1 cellular context compared by ENCODE assay signal in the genomic region with DNA sequence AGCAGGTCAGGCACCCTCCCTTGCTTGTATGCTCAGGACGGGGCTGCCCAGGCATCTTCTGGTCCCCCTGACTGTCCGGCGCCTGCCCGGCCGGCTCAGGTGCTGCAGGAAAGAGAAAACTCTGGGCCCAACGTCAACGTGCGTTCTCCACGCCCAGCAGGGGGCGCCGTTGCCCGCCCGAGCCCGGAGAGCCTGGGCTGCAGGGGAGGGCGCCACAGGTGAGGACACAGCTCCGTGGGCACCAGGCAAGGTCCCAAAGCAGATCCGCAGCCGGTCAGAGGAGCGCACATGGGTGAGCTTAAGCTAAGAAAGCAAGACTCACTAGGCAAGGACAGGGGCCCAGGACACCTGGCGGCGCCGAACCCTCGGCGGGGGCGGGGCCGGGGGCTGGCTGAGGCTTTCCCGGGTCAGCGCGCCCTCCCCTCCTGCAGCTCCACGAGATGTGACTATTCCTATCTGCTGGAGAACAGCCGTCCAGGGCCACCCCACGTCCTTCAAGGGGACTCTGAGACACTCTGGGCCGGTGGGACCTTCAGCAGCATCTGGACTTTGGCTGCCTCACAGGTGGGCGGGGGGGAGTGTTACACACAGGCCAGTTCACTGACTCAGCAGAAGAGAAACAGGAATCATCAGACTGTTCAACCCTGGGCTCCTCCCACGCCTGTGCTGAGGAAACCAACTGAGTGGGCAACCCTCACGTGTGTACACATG.
TF ChIP-seq lines count a peak whose summit lies in the region.

No MANE protein-coding gene starts in this region.

TF ChIP-seq in HEK293, 187 proteins besides CTCF, POLR2A, EP300 and RAD21 (continued from another document and continues in another):
- TF ChIP-seq, protein P1, sequence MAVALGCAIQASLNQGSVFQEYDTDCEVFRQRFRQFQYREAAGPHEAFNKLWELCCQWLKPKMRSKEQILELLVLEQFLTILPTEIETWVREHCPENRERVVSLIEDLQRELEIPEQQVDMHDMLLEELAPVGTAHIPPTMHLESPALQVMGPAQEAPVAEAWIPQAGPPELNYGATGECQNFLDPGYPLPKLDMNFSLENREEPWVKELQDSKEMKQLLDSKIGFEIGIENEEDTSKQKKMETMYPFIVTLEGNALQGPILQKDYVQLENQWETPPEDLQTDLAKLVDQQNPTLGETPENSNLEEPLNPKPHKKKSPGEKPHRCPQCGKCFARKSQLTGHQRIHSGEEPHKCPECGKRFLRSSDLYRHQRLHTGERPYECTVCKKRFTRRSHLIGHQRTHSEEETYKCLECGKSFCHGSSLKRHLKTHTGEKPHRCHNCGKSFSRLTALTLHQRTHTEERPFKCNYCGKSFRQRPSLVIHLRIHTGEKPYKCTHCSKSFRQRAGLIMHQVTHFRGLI (tag by site-specific recombination; IDR thresholded peaks at IDR 0.05): no peak
- TF ChIP-seq ZNF426 (tag by site-specific recombination; IDR thresholded peaks at IDR 0.05): peak; percentile 8; the same call in 1 of the 2 replicates
- peak; percentile 54; the same call in 1 of the 2 replicates for TF ChIP-seq SP7 (tag by site-specific recombination; IDR thresholded peaks at IDR 0.05)
- no peak for TF ChIP-seq ZNF416 (tag by site-specific recombination; IDR thresholded peaks at IDR 0.05)
- no peak for TF ChIP-seq ZNF202 (tag by site-specific recombination; IDR thresholded peaks at IDR 0.05; ENCODE audit: borderline replicate concordance)
- peak; percentile 85 for TF ChIP-seq ZEB2 (tag by site-specific recombination; IDR thresholded peaks at IDR 0.05)
- TF ChIP-seq ZNF843 (tag by site-specific recombination; IDR thresholded peaks at IDR 0.05): no peak
- peak; percentile 60 for TF ChIP-seq ZBTB17 (tag by site-specific recombination; IDR thresholded peaks at IDR 0.05)
- TF ChIP-seq ZNF792 (tag by site-specific recombination; IDR thresholded peaks at IDR 0.05): no peak
- peak; percentile 70 for TF ChIP-seq KLF9 (tag by site-specific recombination; IDR thresholded peaks at IDR 0.05; ENCODE audit: low read depth)
- TF ChIP-seq SCRT1 (tag by site-specific recombination; IDR thresholded peaks at IDR 0.05; ENCODE audit: borderline replicate concordance): peak; percentile 99
- TF ChIP-seq ZNF654 (tag by site-specific recombination; IDR thresholded peaks at IDR 0.05; ENCODE audit: low read depth): peak; percentile 74
- peak; percentile 84 for TF ChIP-seq ZNF341 (tag by site-specific recombination; IDR thresholded peaks at IDR 0.05; ENCODE audit: low read depth)
- peak; percentile 86 for TF ChIP-seq GLIS1 (tag by site-specific recombination; IDR thresholded peaks at IDR 0.05)
- no peak for TF ChIP-seq ZNF623 (tag by site-specific recombination; IDR thresholded peaks at IDR 0.05)
- TF ChIP-seq, protein P2, sequence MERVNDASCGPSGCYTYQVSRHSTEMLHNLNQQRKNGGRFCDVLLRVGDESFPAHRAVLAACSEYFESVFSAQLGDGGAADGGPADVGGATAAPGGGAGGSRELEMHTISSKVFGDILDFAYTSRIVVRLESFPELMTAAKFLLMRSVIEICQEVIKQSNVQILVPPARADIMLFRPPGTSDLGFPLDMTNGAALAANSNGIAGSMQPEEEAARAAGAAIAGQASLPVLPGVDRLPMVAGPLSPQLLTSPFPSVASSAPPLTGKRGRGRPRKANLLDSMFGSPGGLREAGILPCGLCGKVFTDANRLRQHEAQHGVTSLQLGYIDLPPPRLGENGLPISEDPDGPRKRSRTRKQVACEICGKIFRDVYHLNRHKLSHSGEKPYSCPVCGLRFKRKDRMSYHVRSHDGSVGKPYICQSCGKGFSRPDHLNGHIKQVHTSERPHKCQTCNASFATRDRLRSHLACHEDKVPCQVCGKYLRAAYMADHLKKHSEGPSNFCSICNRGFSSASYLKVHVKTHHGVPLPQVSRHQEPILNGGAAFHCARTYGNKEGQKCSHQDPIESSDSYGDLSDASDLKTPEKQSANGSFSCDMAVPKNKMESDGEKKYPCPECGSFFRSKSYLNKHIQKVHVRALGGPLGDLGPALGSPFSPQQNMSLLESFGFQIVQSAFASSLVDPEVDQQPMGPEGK (tag by site-specific recombination; IDR thresholded peaks at IDR 0.05): peak; percentile 87
- no peak; the same call in 1 of the 2 replicates for TF ChIP-seq ZNF121 (tag by site-specific recombination; IDR thresholded peaks at IDR 0.05)
- 0 out of 2 replicates have a peak, but pooled peaks have one; percentile 42 for TF ChIP-seq ZFP37 (tag by site-specific recombination; IDR thresholded peaks at IDR 0.05)
- TF ChIP-seq, protein P3, sequence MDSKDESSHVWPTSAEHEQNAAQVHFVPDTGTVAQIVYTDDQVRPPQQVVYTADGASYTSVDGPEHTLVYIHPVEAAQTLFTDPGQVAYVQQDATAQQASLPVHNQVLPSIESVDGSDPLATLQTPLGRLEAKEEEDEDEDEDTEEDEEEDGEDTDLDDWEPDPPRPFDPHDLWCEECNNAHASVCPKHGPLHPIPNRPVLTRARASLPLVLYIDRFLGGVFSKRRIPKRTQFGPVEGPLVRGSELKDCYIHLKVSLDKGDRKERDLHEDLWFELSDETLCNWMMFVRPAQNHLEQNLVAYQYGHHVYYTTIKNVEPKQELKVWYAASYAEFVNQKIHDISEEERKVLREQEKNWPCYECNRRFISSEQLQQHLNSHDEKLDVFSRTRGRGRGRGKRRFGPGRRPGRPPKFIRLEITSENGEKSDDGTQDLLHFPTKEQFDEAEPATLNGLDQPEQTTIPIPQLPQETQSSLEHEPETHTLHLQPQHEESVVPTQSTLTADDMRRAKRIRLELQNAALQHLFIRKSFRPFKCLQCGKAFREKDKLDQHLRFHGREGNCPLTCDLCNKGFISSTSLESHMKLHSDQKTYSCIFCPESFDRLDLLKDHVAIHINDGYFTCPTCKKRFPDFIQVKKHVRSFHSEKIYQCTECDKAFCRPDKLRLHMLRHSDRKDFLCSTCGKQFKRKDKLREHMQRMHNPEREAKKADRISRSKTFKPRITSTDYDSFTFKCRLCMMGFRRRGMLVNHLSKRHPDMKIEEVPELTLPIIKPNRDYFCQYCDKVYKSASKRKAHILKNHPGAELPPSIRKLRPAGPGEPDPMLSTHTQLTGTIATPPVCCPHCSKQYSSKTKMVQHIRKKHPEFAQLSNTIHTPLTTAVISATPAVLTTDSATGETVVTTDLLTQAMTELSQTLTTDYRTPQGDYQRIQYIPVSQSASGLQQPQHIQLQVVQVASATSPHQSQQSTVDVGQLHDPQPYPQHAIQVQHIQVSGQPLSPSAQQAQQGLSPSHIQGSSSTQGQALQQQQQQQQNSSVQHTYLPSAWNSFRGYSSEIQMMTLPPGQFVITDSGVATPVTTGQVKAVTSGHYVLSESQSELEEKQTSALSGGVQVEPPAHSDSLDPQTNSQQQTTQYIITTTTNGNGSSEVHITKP (tag by site-specific recombination; IDR thresholded peaks at IDR 0.05): 0 out of 2 replicates have a peak, but pooled peaks have one; percentile 8
- TF ChIP-seq SCRT2 (tag by site-specific recombination; IDR thresholded peaks at IDR 0.05): peak; percentile 99
- TF ChIP-seq, protein P4, sequence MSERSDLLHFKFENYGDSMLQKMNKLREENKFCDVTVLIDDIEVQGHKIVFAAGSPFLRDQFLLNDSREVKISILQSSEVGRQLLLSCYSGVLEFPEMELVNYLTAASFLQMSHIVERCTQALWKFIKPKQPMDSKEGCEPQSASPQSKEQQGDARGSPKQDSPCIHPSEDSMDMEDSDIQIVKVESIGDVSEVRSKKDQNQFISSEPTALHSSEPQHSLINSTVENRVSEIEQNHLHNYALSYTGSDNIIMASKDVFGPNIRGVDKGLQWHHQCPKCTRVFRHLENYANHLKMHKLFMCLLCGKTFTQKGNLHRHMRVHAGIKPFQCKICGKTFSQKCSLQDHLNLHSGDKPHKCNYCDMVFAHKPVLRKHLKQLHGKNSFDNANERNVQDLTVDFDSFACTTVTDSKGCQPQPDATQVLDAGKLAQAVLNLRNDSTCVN (tag by site-specific recombination; optimal IDR thresholded peaks at IDR 0.05): peak; percentile 28
- TF ChIP-seq, protein P5, sequence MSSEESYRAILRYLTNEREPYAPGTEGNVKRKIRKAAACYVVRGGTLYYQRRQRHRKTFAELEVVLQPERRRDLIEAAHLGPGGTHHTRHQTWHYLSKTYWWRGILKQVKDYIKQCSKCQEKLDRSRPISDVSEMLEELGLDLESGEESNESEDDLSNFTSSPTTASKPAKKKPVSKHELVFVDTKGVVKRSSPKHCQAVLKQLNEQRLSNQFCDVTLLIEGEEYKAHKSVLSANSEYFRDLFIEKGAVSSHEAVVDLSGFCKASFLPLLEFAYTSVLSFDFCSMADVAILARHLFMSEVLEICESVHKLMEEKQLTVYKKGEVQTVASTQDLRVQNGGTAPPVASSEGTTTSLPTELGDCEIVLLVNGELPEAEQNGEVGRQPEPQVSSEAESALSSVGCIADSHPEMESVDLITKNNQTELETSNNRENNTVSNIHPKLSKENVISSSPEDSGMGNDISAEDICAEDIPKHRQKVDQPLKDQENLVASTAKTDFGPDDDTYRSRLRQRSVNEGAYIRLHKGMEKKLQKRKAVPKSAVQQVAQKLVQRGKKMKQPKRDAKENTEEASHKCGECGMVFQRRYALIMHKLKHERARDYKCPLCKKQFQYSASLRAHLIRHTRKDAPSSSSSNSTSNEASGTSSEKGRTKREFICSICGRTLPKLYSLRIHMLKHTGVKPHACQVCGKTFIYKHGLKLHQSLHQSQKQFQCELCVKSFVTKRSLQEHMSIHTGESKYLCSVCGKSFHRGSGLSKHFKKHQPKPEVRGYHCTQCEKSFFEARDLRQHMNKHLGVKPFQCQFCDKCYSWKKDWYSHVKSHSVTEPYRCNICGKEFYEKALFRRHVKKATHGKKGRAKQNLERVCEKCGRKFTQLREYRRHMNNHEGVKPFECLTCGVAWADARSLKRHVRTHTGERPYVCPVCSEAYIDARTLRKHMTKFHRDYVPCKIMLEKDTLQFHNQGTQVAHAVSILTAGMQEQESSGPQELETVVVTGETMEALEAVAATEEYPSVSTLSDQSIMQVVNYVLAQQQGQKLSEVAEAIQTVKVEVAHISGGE (tag by site-specific recombination; conservative IDR thresholded peaks at IDR 0.05; ENCODE audit: low read depth): no peak
- peak; percentile 67 for TF ChIP-seq SP3 (tag by site-specific recombination; IDR thresholded peaks at IDR 0.05)
- peak; percentile 90 for TF ChIP-seq EGR2 (tag by site-specific recombination; IDR thresholded peaks at IDR 0.05; ENCODE audit: low read depth)
- peak; percentile 86 for TF ChIP-seq GLIS2 (tag by site-specific recombination; IDR thresholded peaks at IDR 0.05)
- TF ChIP-seq, protein P6, sequence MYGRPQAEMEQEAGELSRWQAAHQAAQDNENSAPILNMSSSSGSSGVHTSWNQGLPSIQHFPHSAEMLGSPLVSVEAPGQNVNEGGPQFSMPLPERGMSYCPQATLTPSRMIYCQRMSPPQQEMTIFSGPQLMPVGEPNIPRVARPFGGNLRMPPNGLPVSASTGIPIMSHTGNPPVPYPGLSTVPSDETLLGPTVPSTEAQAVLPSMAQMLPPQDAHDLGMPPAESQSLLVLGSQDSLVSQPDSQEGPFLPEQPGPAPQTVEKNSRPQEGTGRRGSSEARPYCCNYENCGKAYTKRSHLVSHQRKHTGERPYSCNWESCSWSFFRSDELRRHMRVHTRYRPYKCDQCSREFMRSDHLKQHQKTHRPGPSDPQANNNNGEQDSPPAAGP (tag by site-specific recombination; IDR thresholded peaks at IDR 0.05): peak; percentile 28; the same call in 1 of the 2 replicates
- no peak for TF ChIP-seq ZNF560 (tag by site-specific recombination; IDR thresholded peaks at IDR 0.05; ENCODE audit: borderline replicate concordance)
- TF ChIP-seq, protein P7, sequence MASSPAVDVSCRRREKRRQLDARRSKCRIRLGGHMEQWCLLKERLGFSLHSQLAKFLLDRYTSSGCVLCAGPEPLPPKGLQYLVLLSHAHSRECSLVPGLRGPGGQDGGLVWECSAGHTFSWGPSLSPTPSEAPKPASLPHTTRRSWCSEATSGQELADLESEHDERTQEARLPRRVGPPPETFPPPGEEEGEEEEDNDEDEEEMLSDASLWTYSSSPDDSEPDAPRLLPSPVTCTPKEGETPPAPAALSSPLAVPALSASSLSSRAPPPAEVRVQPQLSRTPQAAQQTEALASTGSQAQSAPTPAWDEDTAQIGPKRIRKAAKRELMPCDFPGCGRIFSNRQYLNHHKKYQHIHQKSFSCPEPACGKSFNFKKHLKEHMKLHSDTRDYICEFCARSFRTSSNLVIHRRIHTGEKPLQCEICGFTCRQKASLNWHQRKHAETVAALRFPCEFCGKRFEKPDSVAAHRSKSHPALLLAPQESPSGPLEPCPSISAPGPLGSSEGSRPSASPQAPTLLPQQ (tag by site-specific recombination; IDR thresholded peaks at IDR 0.05): peak; percentile 77
- TF ChIP-seq ZNF2 (tag by site-specific recombination; IDR thresholded peaks at IDR 0.05): peak; percentile 81
- peak; percentile 40; the same call in 1 of the 2 replicates for TF ChIP-seq ZNF76 (tag by site-specific recombination; IDR thresholded peaks at IDR 0.05; ENCODE audit: borderline replicate concordance, low read depth)
- TF ChIP-seq ZNF561 (tag by site-specific recombination; IDR thresholded peaks at IDR 0.05; ENCODE audit: borderline replicate concordance): peak; percentile 90; the same call in 1 of the 2 replicates
- peak; percentile 61 for TF ChIP-seq ZIC2 (tag by site-specific recombination; IDR thresholded peaks at IDR 0.05)
- TF ChIP-seq ZFHX2 (tag by site-specific recombination; conservative IDR thresholded peaks at IDR 0.05): peak; percentile 90
- peak; percentile 61; the same call in 1 of the 2 replicates for TF ChIP-seq ZNF777 (tag by site-specific recombination; IDR thresholded peaks at IDR 0.05; ENCODE audit: borderline replicate concordance)
- peak; percentile 64 for TF ChIP-seq ZBTB8A (tag by site-specific recombination; IDR thresholded peaks at IDR 0.05)
- 0 out of 2 replicates have a peak, but pooled peaks have one; percentile 37 for TF ChIP-seq ZNF24 (tag by site-specific recombination; IDR thresholded peaks at IDR 0.05)
- TF ChIP-seq, protein P8, sequence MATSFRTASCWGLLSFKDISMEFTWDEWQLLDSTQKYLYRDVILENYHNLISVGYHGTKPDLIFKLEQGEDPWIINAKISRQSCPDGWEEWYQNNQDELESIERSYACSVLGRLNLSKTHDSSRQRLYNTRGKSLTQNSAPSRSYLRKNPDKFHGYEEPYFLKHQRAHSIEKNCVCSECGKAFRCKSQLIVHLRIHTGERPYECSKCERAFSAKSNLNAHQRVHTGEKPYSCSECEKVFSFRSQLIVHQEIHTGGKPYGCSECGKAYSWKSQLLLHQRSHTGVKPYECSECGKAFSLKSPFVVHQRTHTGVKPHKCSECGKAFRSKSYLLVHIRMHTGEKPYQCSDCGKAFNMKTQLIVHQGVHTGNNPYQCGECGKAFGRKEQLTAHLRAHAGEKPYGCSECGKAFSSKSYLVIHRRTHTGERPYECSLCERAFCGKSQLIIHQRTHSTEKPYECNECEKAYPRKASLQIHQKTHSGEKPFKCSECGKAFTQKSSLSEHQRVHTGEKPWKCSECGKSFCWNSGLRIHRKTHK (tag by site-specific recombination; IDR thresholded peaks at IDR 0.05): no peak
- TF ChIP-seq ZNF530 (tag by site-specific recombination; IDR thresholded peaks at IDR 0.05; ENCODE audit: low read depth): no peak
- TF ChIP-seq ZNF335 (tag by site-specific recombination; conservative IDR thresholded peaks at IDR 0.05): peak; percentile 53
- 0 out of 2 replicates have a peak, but pooled peaks have one; percentile 61 for TF ChIP-seq ZFP69B (tag by site-specific recombination; IDR thresholded peaks at IDR 0.05)
- no peak for TF ChIP-seq OVOL3 (tag by site-specific recombination; IDR thresholded peaks at IDR 0.05)
- TF ChIP-seq REPIN1 (tag by site-specific recombination; IDR thresholded peaks at IDR 0.05; ENCODE audit: low read depth): peak; percentile 42; the same call in 1 of the 2 replicates
- 0 out of 2 replicates have a peak, but pooled peaks have one; percentile 43 for TF ChIP-seq ZNF10 (tag by site-specific recombination; IDR thresholded peaks at IDR 0.05)
- peak; percentile 12; the same call in 1 of the 2 replicates for TF ChIP-seq ZNF423 (tag by site-specific recombination; IDR thresholded peaks at IDR 0.05)
- no peak for TF ChIP-seq TRIM28 (IDR thresholded peaks at IDR 0.05; ENCODE audit: borderline replicate concordance, low read length)
- TF ChIP-seq KLF8 (tag by site-specific recombination; IDR thresholded peaks at IDR 0.05): peak; percentile 45
